ENCODE assay signal across 8 cellular contexts in the genomic region with DNA sequence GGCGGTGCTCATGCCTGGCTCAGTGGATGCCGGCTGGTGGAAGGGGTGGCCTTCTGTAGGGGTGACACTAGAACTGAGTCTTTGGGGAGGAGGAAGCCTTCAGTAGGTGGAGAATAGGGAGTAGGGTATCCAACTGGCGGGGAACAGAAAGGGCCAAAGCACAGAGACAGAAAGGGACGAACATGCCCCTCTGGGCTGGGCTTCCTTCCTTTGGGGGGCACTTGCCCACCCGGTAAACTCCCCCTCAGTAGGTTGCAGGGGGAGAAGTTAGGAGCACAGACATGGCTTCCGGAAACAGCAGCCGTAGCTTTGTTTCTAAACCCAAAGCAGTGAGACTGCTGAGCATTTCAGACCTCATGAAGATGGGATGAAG. TPM values are rescaled to one million over a fixed set of nuclear protein-coding genes. Genes with fewer than 3 reads are reported as not detected.
DNase-seq lines count a peak whose midpoint lies in the region; ATAC-seq, FAIRE-seq and TF ChIP-seq lines count a peak whose summit lies in the region.

No MANE protein-coding gene starts in this region.

- TF ChIP-seq CTCF in HFF-Myc (IDR thresholded peaks at IDR 0.05; ENCODE audit: low read depth, low read length, missing control alignments) (no peak), SK-N-SH (IDR thresholded peaks at IDR 0.05) (no peak), endothelial cell of umbilical vein (IDR thresholded peaks at IDR 0.05; ENCODE audit: extremely low read depth in 1 of 2, insufficient read depth in 1 of 2, low read depth in 1 of 2, low read length in 2 of 2) (no peak), nephron (IDR thresholded peaks at IDR 0.05; ENCODE audit: unreplicated experiment in 3 of 3) (no peak)

- no TSS peak for BruUV-seq in endothelial cell of umbilical vein (replicated peaks; lab: Mats Ljungman, UMichigan)

- POLR2A ChIA-PET in SK-N-SH (lab: Yijun Ruan, JAX), result interaction anchor here (1.5 kb wide), 1 partner anchor 230 kb away, joined by 3 read pairs; no protein-coding TSS in a partner anchor
- POLR2A ChIA-PET in endothelial cell of umbilical vein (lab: Charles Lee), result interaction anchor here (0.6 kb wide), 1 partner anchor 72 kb away, joined by 3 read pairs; no protein-coding TSS in a partner anchor

- ATAC-seq in GM19035 (IDR thresholded peaks at IDR 0.05; ENCODE audit: unreplicated experiment), result no peak

- H3K9ac ChIP-seq in SK-N-SH (peak overlapping the region; percentile 71), endothelial cell of umbilical vein (replicated peaks; ENCODE audit: extremely low read depth, insufficient read depth, low read length) (peak overlapping the region; percentile 64)

- H3K9me3 ChIP-seq in SK-N-SH (no peaks in the 10 kb centered on the region), endothelial cell of umbilical vein (replicated peaks; ENCODE audit: control insufficient read depth, insufficient read depth, low read length) (no peaks in the 10 kb centered on the region)

- peak overlapping the region; percentile 99 for H3K4me2 ChIP-seq in SK-N-SH
- peak overlapping the region; percentile 66 for H3K4me2 ChIP-seq in endothelial cell of umbilical vein (ENCODE audit: insufficient read depth, low read length)

- H3K9me2 ChIP-seq in SK-N-SH, result no peaks in the 10 kb centered on the region

- peaks cover 17% of the 10 kb centered on the region for H3K36me3 Mint-ChIP-seq in nephron (ENCODE audit: low read depth)

- no peak for TF ChIP-seq RAD21 in SK-N-SH (IDR thresholded peaks at IDR 0.05; ENCODE audit: low read length)

- H3K27me3 ChIP-seq in SK-N-SH (ENCODE audit: insufficient read depth) (no peaks in the 10 kb centered on the region; the same call in 1 of the 2 replicates), endothelial cell of umbilical vein (ENCODE audit: control insufficient read depth in 2 of 2, insufficient read depth in 2 of 2, low read length in 2 of 2) (peaks cover 0 to under 1% of the 10 kb centered on the region in 2 experiments)

- H3K9me1 ChIP-seq in endothelial cell of umbilical vein (replicated peaks; ENCODE audit: control insufficient read depth, extremely low read depth, insufficient read depth, low read length), result no peaks in the 10 kb centered on the region

- H2AFZ ChIP-seq in SK-N-SH (ENCODE audit: low read depth) (peak overlapping the region; percentile 86), endothelial cell of umbilical vein (ENCODE audit: low read depth, low read length) (peak overlapping the region; percentile 64)

- H3K4me1 ChIP-seq in SK-N-SH (ENCODE audit: control insufficient read depth in 1 of 2, insufficient read depth in 2 of 2, low read depth in 1 of 2, low read length in 1 of 2) (peaks cover 0 to 7% of the 10 kb centered on the region in 2 experiments; a peak in 1 of 4 replicates), endothelial cell of umbilical vein (ENCODE audit: control insufficient read depth, extremely low read depth, insufficient read depth, low read length) (peaks cover 8% of the 10 kb centered on the region)

- dilution Hi-C loops in endothelial cell of umbilical vein (cut with MboI; ENCODE audit: extremely low pct_ligation_motif_present, low sequenced_read_pairs), result no loop called here

- DNase-seq in HFF-Myc (ENCODE audit: extremely low read depth, low read depth), result no peak
- DNase-seq in SK-N-SH, result no peak
- DNase-seq in endothelial cell of umbilical vein (ENCODE audit: low read depth, low spot score), result peak; percentile 21
- DNase-seq in foreskin melanocyte, result no peak
- DNase-seq in GM19240 (ENCODE audit: insufficient read length, low spot score), result no peak

- H3K4me3 Mint-ChIP-seq in nephron, result peak overlapping the region; percentile 88 to 89 (median 88)

- H4K20me1 ChIP-seq in SK-N-SH (ENCODE audit: insufficient read depth) (no peaks in the 10 kb centered on the region), endothelial cell of umbilical vein (replicated peaks; ENCODE audit: control insufficient read depth, extremely low read depth, insufficient read depth, low read length) (no peaks in the 10 kb centered on the region)

- peaks cover 8% of the 10 kb centered on the region for H3K4me1 Mint-ChIP-seq in nephron

- no peaks in the 10 kb centered on the region for H3K9me3 Mint-ChIP-seq in nephron

- intact Hi-C loops in endothelial cell of umbilical vein (cut with micrococcal nuclease), result loop anchor here (2.0 kb wide), 1 partner anchor 23 kb away; no protein-coding TSS in a partner anchor

- WGBS in SK-N-SH (ENCODE audit: low lambda C conversion rate), result 42% methylated on average over 7 of the region's 7 CpGs

- no peak for TF ChIP-seq POLR2A in endothelial cell of umbilical vein (IDR thresholded peaks at IDR 0.05; ENCODE audit: low read depth, low read length)

- FAIRE-seq in endothelial cell of umbilical vein (lab: Jason Lieb, UNC), result peak; percentile 37

- H3K27ac ChIP-seq in SK-N-SH (ENCODE audit: low read depth in 2 of 2, low read length in 1 of 2), result no peak overlapping the region
- no peak overlapping the region for H3K27ac ChIP-seq in endothelial cell of umbilical vein (ENCODE audit: insufficient read depth, low read depth, low read length)

- H3K27me3 Mint-ChIP-seq in nephron (ENCODE audit: low read depth), result peaks cover 10% of the 10 kb centered on the region

- H3F3A ChIP-seq in SK-N-SH (replicated peaks; ENCODE audit: insufficient read depth), result peaks cover 3% of the 10 kb centered on the region

- peak overlapping the region in 1 of 3 experiments; percentile 63 for H3K27ac Mint-ChIP-seq in nephron

- TF ChIP-seq EP300 in SK-N-SH (IDR thresholded peaks at IDR 0.05; ENCODE audit: borderline replicate concordance in 1 of 2, low read depth in 1 of 2, low read length in 1 of 2), result no peak

- H3K36me3 ChIP-seq in SK-N-SH (replicated peaks in 1 of 2; ENCODE audit: control insufficient read depth in 1 of 2, insufficient read depth in 2 of 2, low read length in 1 of 2), result peaks cover 0 to 19% of the 10 kb centered on the region in 2 experiments
- peaks cover 0 to 11% of the 10 kb centered on the region in 2 experiments for H3K36me3 ChIP-seq in endothelial cell of umbilical vein (ENCODE audit: control insufficient read depth in 2 of 2, extremely low read depth in 1 of 2, insufficient read depth in 2 of 2, low read length in 2 of 2)

- CTCF ChIA-PET in SK-N-SH (lab: Yijun Ruan, JAX) (interaction anchor here (0.7 to 4.4 kb wide), 10 partner anchors 11 to 325 kb away, joined by 3 to 27 read pairs (median 4); no protein-coding TSS in a partner anchor), endothelial cell of umbilical vein (lab: Charles Lee) (interaction anchor here (1.5 to 6.5 kb wide), 5 partner anchors 8 to 326 kb away, joined by 6 to 46 read pairs (median 8); no protein-coding TSS in a partner anchor)

- H3K79me2 ChIP-seq in SK-N-SH (ENCODE audit: insufficient read depth) (peaks cover 4% of the 10 kb centered on the region; the same call in 1 of the 2 replicates), endothelial cell of umbilical vein (ENCODE audit: control insufficient read depth, insufficient read depth, low read length) (no peaks in the 10 kb centered on the region)

- H3K4me3 ChIP-seq in GM08714 (ENCODE audit: low read length), result peak overlapping the region; percentile 61
- H3K4me3 ChIP-seq in HFF-Myc (replicated peaks; ENCODE audit: low read depth, low read length), result peak overlapping the region; percentile 72
- H3K4me3 ChIP-seq in SK-N-SH (ENCODE audit: low read depth in 2 of 2, low read length in 1 of 2), result peak overlapping the region; percentile 65 to 85
- peak overlapping the region; percentile 48 to 76 (median 71) for H3K4me3 ChIP-seq in endothelial cell of umbilical vein (replicated peaks in 1 of 3; ENCODE audit: insufficient read depth in 1 of 3, low read depth in 1 of 3, low read length in 3 of 3)

TF ChIP-seq in SK-N-SH, 30 proteins besides CTCF, POLR2A, EP300 and RAD21 (continues in another document):
- TF ChIP-seq ELF1 (IDR thresholded peaks at IDR 0.05), result no peak
- no peak for TF ChIP-seq EZH2phosphoT487 (IDR thresholded peaks at IDR 0.05; ENCODE audit: borderline replicate concordance, low read depth)
- TF ChIP-seq FOXJ3 (CRISPR knock-in tag; IDR thresholded peaks at IDR 0.05), result no peak
- TF ChIP-seq JUND (IDR thresholded peaks at IDR 0.05), result no peak
- TF ChIP-seq MXI1 (IDR thresholded peaks at IDR 0.05; ENCODE audit: low read depth, low read length), result no peak
- TF ChIP-seq NRF1 (IDR thresholded peaks at IDR 0.05; ENCODE audit: low read depth, low read length), result no peak

TF ChIP-seq in endothelial cell of umbilical vein, 7 proteins besides CTCF, POLR2A, EP300 and RAD21 (continues in another document):
- TF ChIP-seq EZH2 (IDR thresholded peaks at IDR 0.05; ENCODE audit: borderline replicate concordance, low read depth, low read length, severe bottlenecking), result no peak
- no peak for TF ChIP-seq MYC (IDR thresholded peaks at IDR 0.05; ENCODE audit: low read depth, low read length)
- TF ChIP-seq POLR2AphosphoS5 (IDR thresholded peaks at IDR 0.05; ENCODE audit: insufficient read depth, low read depth, low read length), result no peak
- TF ChIP-seq GATA2 (IDR thresholded peaks at IDR 0.05; ENCODE audit: insufficient read depth, insufficient read length, low read depth, low read length), result no peak

RNA-seq across cellular contexts. Expression of a gene that starts 0.8 kb away (rescaled TPM):
- polyA plus RNA-seq in SK-N-SH (2012; rRNA removed) (30.1 and 30.4 TPM in 2 replicates), endothelial cell of umbilical vein (10.5 and 13.7 TPM in 2 replicates)
- 4.5 and 7.0 TPM in 2 replicates for polyA plus RNA-seq in SK-N-SH (2012; cell fraction: cytosol; rRNA removed)
- polyA plus RNA-seq in SK-N-SH (2012; cell fraction: nucleus; rRNA removed), result 252 and 275 TPM in 2 replicates
- 20.8 and 27.2 TPM in 2 replicates for total RNA-seq in endothelial cell of umbilical vein
- 3.0 and 4.6 TPM in 2 replicates for polyA plus RNA-seq in endothelial cell of umbilical vein (2011; cell fraction: cytosol; rRNA removed)
- 142 and 147 TPM in 2 replicates for polyA plus RNA-seq in endothelial cell of umbilical vein (2011; cell fraction: nucleus; rRNA removed)
- 17.2 and 26.3 TPM in 2 replicates for polyA plus RNA-seq in endothelial cell of umbilical vein (2012)
- 15.6 and 21.1 TPM in 2 replicates for polyA minus RNA-seq in endothelial cell of umbilical vein
- 9.3 TPM for polyA minus RNA-seq in endothelial cell of umbilical vein (2011; cell fraction: cytosol; rRNA and poly(A)+ RNA removed)
- 20.5 and 27.4 TPM in 2 replicates for polyA minus RNA-seq in endothelial cell of umbilical vein (2011; cell fraction: nucleus; rRNA and poly(A)+ RNA removed)

RNA-seq across cellular contexts. Expression of a gene that starts 51.5 kb away (rescaled TPM):
- 11.6 and 14.3 TPM in 2 replicates for polyA plus RNA-seq in SK-N-SH (2012; rRNA removed)
- 5.3 and 10.0 TPM in 2 replicates for polyA plus RNA-seq in SK-N-SH (2012; cell fraction: cytosol; rRNA removed)
- polyA plus RNA-seq in SK-N-SH (2012; cell fraction: nucleus; rRNA removed), result 9.1 and 10.1 TPM in 2 replicates
- 3.8 and 4.0 TPM in 2 replicates for total RNA-seq in endothelial cell of umbilical vein
- polyA plus RNA-seq in endothelial cell of umbilical vein, result 2.5 and 3.1 TPM in 2 replicates
- 1.6 and 1.7 TPM in 2 replicates for polyA plus RNA-seq in endothelial cell of umbilical vein (2011; cell fraction: cytosol; rRNA removed)
- 0.76 and 1.2 TPM in 2 replicates for polyA plus RNA-seq in endothelial cell of umbilical vein (2011; cell fraction: nucleus; rRNA removed)
- polyA plus RNA-seq in endothelial cell of umbilical vein (2012), result 0.83 and 1.5 TPM in 2 replicates
- polyA minus RNA-seq in endothelial cell of umbilical vein, result 0.66 and 0.79 TPM in 2 replicates
- polyA minus RNA-seq in endothelial cell of umbilical vein (2011; cell fraction: cytosol; rRNA and poly(A)+ RNA removed), result not detected
- 0.34 and 0.53 TPM in 2 replicates for polyA minus RNA-seq in endothelial cell of umbilical vein (2011; cell fraction: nucleus; rRNA and poly(A)+ RNA removed)
